8 cellular contexts compared by ENCODE assay signal in the genomic region with DNA sequence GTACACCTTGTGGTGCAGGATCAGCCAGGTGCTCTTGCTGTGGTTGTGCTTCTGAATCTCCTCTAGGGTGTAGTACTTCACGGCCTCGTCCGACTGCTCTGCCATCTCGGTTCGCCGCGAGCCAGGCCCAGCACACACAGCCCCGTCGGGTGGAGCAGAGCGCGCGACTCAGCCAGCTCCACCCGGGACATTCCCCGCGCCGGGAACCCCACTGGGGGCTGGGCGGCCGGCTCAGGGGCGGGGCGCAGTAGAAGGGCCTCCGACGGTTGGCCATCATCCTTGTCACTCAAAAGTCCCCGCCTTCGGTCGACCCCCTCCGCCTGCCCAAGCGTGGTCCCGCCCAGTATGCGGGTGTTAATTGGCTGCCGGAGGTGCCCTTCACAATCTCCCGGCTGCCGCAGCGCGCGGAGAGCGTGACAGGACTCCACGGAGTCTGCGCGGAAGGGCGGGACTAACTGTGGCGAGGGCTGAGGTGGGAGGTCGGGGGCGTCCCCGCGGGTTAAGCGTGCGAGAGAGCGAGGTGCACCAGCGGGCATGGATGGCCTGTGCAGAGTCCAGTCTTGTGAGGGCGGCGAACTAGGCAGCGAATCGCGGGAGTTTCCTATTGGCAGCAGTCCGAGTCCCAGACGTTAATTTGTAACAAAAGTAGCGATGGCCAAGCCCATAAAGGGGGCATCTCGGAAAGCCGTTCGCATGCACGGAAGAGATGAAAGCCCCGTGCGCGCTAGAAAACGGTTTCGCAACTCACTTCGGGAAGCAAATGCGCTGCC. TPM values are rescaled to one million over a fixed set of nuclear protein-coding genes. Genes with fewer than 3 reads are reported as not detected.
DNase-seq lines count a peak whose midpoint lies in the region; TF ChIP-seq lines count a peak whose summit lies in the region.

A gene with protein sequence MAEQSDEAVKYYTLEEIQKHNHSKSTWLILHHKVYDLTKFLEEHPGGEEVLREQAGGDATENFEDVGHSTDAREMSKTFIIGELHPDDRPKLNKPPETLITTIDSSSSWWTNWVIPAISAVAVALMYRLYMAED (minus strand): TSS at position 193 of the 770 bp plus-strand sequence. CDS start 88 bp downstream, at position 105.

- H3K9ac ChIP-seq in MM.1S (ENCODE audit: low read length), result peak within 1 kb of the TSS; percentile 70
- H3K9ac ChIP-seq in SK-N-SH, result 0 out of 2 replicates have a peak within 1 kb of the TSS, but pooled peaks have one; percentile 8

- H3K36me3 ChIP-seq in MM.1S (replicated peaks; ENCODE audit: insufficient read depth, low read length) (no peaks in the 10 kb centered on the region), SK-N-SH (replicated peaks in 1 of 2; ENCODE audit: control insufficient read depth in 1 of 2, insufficient read depth in 2 of 2, low read length in 1 of 2) (no peaks in the 10 kb centered on the region)

- H3K27ac Mint-ChIP-seq in activated naive CD4-positive, alpha-beta T cell treated with anti-CD3 and anti-CD28 coated beads, Interleukin-2, amount 50 U/mL, for 24 hours, result peak within 1 kb of the TSS; percentile 64

- H2AFZ ChIP-seq in MM.1S (ENCODE audit: low read length) (peak within 1 kb of the TSS; percentile 69), SK-N-SH (ENCODE audit: low read depth) (peak within 1 kb of the TSS; percentile 73)

- H3K27me3 Mint-ChIP-seq in activated naive CD4-positive, alpha-beta T cell treated with anti-CD3 and anti-CD28 coated beads, Interleukin-2, amount 50 U/mL, for 24 hours, result no peaks in the 10 kb centered on the region

- H3K36me3 Mint-ChIP-seq in activated naive CD4-positive, alpha-beta T cell treated with anti-CD3 and anti-CD28 coated beads, Interleukin-2, amount 50 U/mL, for 24 hours, result peaks cover 2% of the 10 kb centered on the region

- no peaks in the 10 kb centered on the region for H4K20me1 ChIP-seq in MM.1S (ENCODE audit: insufficient read depth, low read length)
- no peaks in the 10 kb centered on the region for H4K20me1 ChIP-seq in SK-N-SH (ENCODE audit: insufficient read depth)

- H3K9me3 ChIP-seq in MM.1S (replicated peaks; ENCODE audit: insufficient read depth, low read length), result no peaks in the 10 kb centered on the region
- no peaks in the 10 kb centered on the region for H3K9me3 ChIP-seq in SK-N-SH

- H3K79me2 ChIP-seq in MM.1S (ENCODE audit: low read length) (peaks cover 42% of the 10 kb centered on the region), SK-N-SH (ENCODE audit: insufficient read depth) (no peaks in the 10 kb centered on the region)

- peak; percentile 28 for TF ChIP-seq CTCF in MM.1S (IDR thresholded peaks at IDR 0.05; ENCODE audit: low read length)
- no peak; the same call in 1 of the 2 replicates for TF ChIP-seq CTCF in SK-N-SH (IDR thresholded peaks at IDR 0.05)

- H3K27me3 ChIP-seq in MM.1S (replicated peaks; ENCODE audit: insufficient read depth, low read length), result no peaks in the 10 kb centered on the region
- no peaks in the 10 kb centered on the region for H3K27me3 ChIP-seq in SK-N-SH (ENCODE audit: insufficient read depth)

- no peak within 1 kb of the TSS for H3K4me3 Mint-ChIP-seq in activated naive CD4-positive, alpha-beta T cell treated with anti-CD3 and anti-CD28 coated beads, Interleukin-2, amount 50 U/mL, for 24 hours

- H3K4me3 ChIP-seq in MM.1S (ENCODE audit: low read length) (peak within 1 kb of the TSS; percentile 96), SK-N-SH (ENCODE audit: low read depth in 2 of 2, low read length in 1 of 2) (peak within 1 kb of the TSS; percentile 67 to 96)

- no peaks in the 10 kb centered on the region for H3K9me2 ChIP-seq in MM.1S (replicated peaks; ENCODE audit: insufficient read depth, low read length)
- no peaks in the 10 kb centered on the region for H3K9me2 ChIP-seq in SK-N-SH

- POLR2A ChIA-PET in SK-N-SH (lab: Yijun Ruan, JAX), result no interaction called here

- H3F3A ChIP-seq in MM.1S (ENCODE audit: insufficient read depth, low read length), result no peaks in the 10 kb centered on the region; the same call in none of the 2 replicates
- no peaks in the 10 kb centered on the region for H3F3A ChIP-seq in SK-N-SH (replicated peaks; ENCODE audit: insufficient read depth)

- H3K27ac ChIP-seq in MM.1S (ENCODE audit: low read length), result no peak within 1 kb of the TSS
- H3K27ac ChIP-seq in SK-N-SH (ENCODE audit: low read depth in 2 of 2, low read length in 1 of 2), result peak within 1 kb of the TSS in 1 of 2 experiments; percentile 82; a peak in 2 of 4 replicates
- peak within 1 kb of the TSS; percentile 41 for H3K27ac ChIP-seq in temporal lobe (ENCODE audit: low read depth, low read length)

- WGBS in SK-N-SH (ENCODE audit: low lambda C conversion rate), result 5% methylated on average over 31 of the region's 68 CpGs

- H3K4me1 ChIP-seq in MM.1S (ENCODE audit: low read length) (peaks cover 18% of the 10 kb centered on the region; the same call in 1 of the 2 replicates), SK-N-SH (ENCODE audit: control insufficient read depth in 1 of 2, insufficient read depth in 2 of 2, low read depth in 1 of 2, low read length in 1 of 2) (peaks cover 0 to 17% of the 10 kb centered on the region in 2 experiments; a peak in 1 of 4 replicates)

- no peak for TF ChIP-seq RAD21 in SK-N-SH (IDR thresholded peaks at IDR 0.05; ENCODE audit: low read length)

- H3K9me3 Mint-ChIP-seq in activated naive CD4-positive, alpha-beta T cell treated with anti-CD3 and anti-CD28 coated beads, Interleukin-2, amount 50 U/mL, for 24 hours, result no peaks in the 10 kb centered on the region

- TF ChIP-seq EP300 in SK-N-SH (IDR thresholded peaks at IDR 0.05; ENCODE audit: borderline replicate concordance in 1 of 2, low read depth in 1 of 2, low read length in 1 of 2), result no peak

- peak; percentile 97 for DNase-seq in ELF-1 (ENCODE audit: low read depth, low spot score)
- DNase-seq in GOT3 (lab: John Stamatoyannopoulos, UW), result peak; percentile 75
- DNase-seq in MM.1S, result peak; percentile 96
- peak; percentile 100 for DNase-seq in SK-N-SH
- DNase-seq in globus pallidus (ENCODE audit: low spot score), result peak; percentile 98
- peak; percentile 99 for DNase-seq in occipital lobe (lab: John Stamatoyannopoulos, UW)

- CTCF ChIA-PET in SK-N-SH (lab: Yijun Ruan, JAX), result interaction anchor here (3.4 kb wide), 1 partner anchor 50 kb away, joined by 19 read pairs; no protein-coding TSS in a partner anchor

- H3K4me2 ChIP-seq in MM.1S (ENCODE audit: low read depth, low read length) (peak within 1 kb of the TSS; percentile 83), SK-N-SH (peak within 1 kb of the TSS; percentile 86)

- H3K4me1 Mint-ChIP-seq in activated naive CD4-positive, alpha-beta T cell treated with anti-CD3 and anti-CD28 coated beads, Interleukin-2, amount 50 U/mL, for 24 hours, result peaks cover 20% of the 10 kb centered on the region

TF ChIP-seq in SK-N-SH, 30 proteins besides CTCF, POLR2A, EP300 and RAD21 (continues in another document):
- TF ChIP-seq RXRA (IDR thresholded peaks at IDR 0.05; ENCODE audit: borderline replicate concordance, low read depth) (no peak), POLR2AphosphoS5 (IDR thresholded peaks at IDR 0.05; ENCODE audit: low read depth, low read length) (peak; percentile 58; the same call in 1 of the 2 replicates), GABPA (IDR thresholded peaks at IDR 0.05; ENCODE audit: low read depth) (no peak), ELF1 (IDR thresholded peaks at IDR 0.05) (no peak), NFIC (IDR thresholded peaks at IDR 0.05; ENCODE audit: borderline replicate concordance) (no peak), FOSL2 (IDR thresholded peaks at IDR 0.05; ENCODE audit: borderline replicate concordance, low read depth) (no peak), SIN3A (IDR thresholded peaks at IDR 0.05; ENCODE audit: borderline replicate concordance, low read depth, low read length) (no peak), FOXM1 (IDR thresholded peaks at IDR 0.05; ENCODE audit: low read depth) (no peak), MXI1 (IDR thresholded peaks at IDR 0.05; ENCODE audit: low read depth, low read length) (peak; percentile 89; the same call in 1 of the 2 replicates), SMC3 (IDR thresholded peaks at IDR 0.05; ENCODE audit: low read depth, low read length) (no peak), CHD2 (IDR thresholded peaks at IDR 0.05; ENCODE audit: low read length, partially characterized antibody) (peak; percentile 96), FOXJ3 (CRISPR knock-in tag; IDR thresholded peaks at IDR 0.05) (no peak)
- TF ChIP-seq, protein P1, sequence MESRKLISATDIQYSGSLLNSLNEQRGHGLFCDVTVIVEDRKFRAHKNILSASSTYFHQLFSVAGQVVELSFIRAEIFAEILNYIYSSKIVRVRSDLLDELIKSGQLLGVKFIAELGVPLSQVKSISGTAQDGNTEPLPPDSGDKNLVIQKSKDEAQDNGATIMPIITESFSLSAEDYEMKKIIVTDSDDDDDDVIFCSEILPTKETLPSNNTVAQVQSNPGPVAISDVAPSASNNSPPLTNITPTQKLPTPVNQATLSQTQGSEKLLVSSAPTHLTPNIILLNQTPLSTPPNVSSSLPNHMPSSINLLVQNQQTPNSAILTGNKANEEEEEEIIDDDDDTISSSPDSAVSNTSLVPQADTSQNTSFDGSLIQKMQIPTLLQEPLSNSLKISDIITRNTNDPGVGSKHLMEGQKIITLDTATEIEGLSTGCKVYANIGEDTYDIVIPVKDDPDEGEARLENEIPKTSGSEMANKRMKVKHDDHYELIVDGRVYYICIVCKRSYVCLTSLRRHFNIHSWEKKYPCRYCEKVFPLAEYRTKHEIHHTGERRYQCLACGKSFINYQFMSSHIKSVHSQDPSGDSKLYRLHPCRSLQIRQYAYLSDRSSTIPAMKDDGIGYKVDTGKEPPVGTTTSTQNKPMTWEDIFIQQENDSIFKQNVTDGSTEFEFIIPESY (IDR thresholded peaks at IDR 0.05; ENCODE audit: borderline replicate concordance, low read depth), result 0 out of 2 replicates have a peak, but pooled peaks have one; percentile 14
- TF ChIP-seq, protein P2, sequence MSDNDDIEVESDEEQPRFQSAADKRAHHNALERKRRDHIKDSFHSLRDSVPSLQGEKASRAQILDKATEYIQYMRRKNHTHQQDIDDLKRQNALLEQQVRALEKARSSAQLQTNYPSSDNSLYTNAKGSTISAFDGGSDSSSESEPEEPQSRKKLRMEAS (IDR thresholded peaks at IDR 0.05; ENCODE audit: low read depth), result 0 out of 2 replicates have a peak, but pooled peaks have one; percentile 59
- TF ChIP-seq, protein P3, sequence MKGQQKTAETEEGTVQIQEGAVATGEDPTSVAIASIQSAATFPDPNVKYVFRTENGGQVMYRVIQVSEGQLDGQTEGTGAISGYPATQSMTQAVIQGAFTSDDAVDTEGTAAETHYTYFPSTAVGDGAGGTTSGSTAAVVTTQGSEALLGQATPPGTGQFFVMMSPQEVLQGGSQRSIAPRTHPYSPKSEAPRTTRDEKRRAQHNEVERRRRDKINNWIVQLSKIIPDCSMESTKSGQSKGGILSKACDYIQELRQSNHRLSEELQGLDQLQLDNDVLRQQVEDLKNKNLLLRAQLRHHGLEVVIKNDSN (IDR thresholded peaks at IDR 0.05; ENCODE audit: borderline replicate concordance, low read depth), result no peak

RNA-seq across cellular contexts. Expression of the gene that starts here (rescaled TPM):
- polyA plus RNA-seq in SK-N-SH (2012; rRNA removed), result 39.0 and 42.1 TPM in 2 replicates
- 37.2 and 43.2 TPM in 2 replicates for polyA plus RNA-seq in SK-N-SH (2012; cell fraction: cytosol; rRNA removed)
- 10.5 and 19.3 TPM in 2 replicates for polyA plus RNA-seq in SK-N-SH (2012; cell fraction: nucleus; rRNA removed)
- 15.3 TPM for total RNA-seq in occipital lobe
- total RNA-seq in temporal lobe, result 7.9 TPM
